ENCODE assay signal across 1 cellular context in genomic region chr2:227134591-227134990, GRCh38.
TF ChIP-seq lines count a peak whose summit lies in the region.

No MANE protein-coding gene starts in this region.

TF ChIP-seq in HepG2, 621 proteins besides CTCF, POLR2A, EP300 and RAD21 (continued from another document):
- TF ChIP-seq CREB1 (IDR thresholded peaks at IDR 0.05) (peak; percentile 34; the same call in 1 of the 2 replicates), CREB1 (CRISPR knock-in tag; IDR thresholded peaks at IDR 0.05) (no peak), ZNF484 (CRISPR knock-in tag; IDR thresholded peaks at IDR 0.05; ENCODE audit: borderline replicate concordance, low read depth) (no peak), HMGXB3 (CRISPR knock-in tag; IDR thresholded peaks at IDR 0.05; ENCODE audit: borderline replicate concordance) (no peak), ARID3A (IDR thresholded peaks at IDR 0.05; ENCODE audit: low read depth, low read length) (no peak)
